In genomic region chr1:31155216-31155806, GRCh38 we compare ENCODE assay signal across 8 cellular contexts.
A peak's percentile ranks its signal among the peaks of the same experiment; 100 is the strongest.
DNase-seq lines count a peak whose midpoint lies in the region; ATAC-seq and TF ChIP-seq lines count a peak whose summit lies in the region.

No MANE protein-coding gene starts in this region.

- peak; percentile 64 for ATAC-seq in GM21786 (IDR thresholded peaks at IDR 0.05; ENCODE audit: unreplicated experiment)
- ATAC-seq in GM18519 (IDR thresholded peaks at IDR 0.05; ENCODE audit: low FRiP score, unreplicated experiment), result no peak

- H3K27ac ChIP-seq in caudate nucleus (ENCODE audit: low read depth, low read length), result no peak overlapping the region

- DNase-seq in DMS79 (lab: John Stamatoyannopoulos, UW) (peak; percentile 74), NCI-H1105 treated with DMSO at 0.1 percent for 48 hours (lab: John Stamatoyannopoulos, UW) (peak; percentile 46), caudate nucleus (lab: John Stamatoyannopoulos, UW) (peak in 38 of 61 donors; percentile 3 to 78 (median 24)), kidney tubule cell (ENCODE audit: low spot score) (peak; percentile 77)
- peak; percentile 78 for DNase-seq in stimulated activated CD4-positive, alpha-beta T cell treated with anti-CD3 and anti-CD28 coated beads, Interleukin-1b, Interleukin-23, amount 100 ng/mL, for 48 hours

- peak overlapping the region; percentile 73 for H3K4me3 ChIP-seq in WI38 (ENCODE audit: low read depth, low read length)

- peak; percentile 17; the same call in 1 of the 2 replicates for TF ChIP-seq CTCF in WI38 (IDR thresholded peaks at IDR 0.05; ENCODE audit: low read depth, low read length)

Comparison
In these comparisons a context has a peak if more than half of its experiments do, and no peak if none do; other contexts are left out.
1. DNase-seq: peak in every context shown above with its lines; median percentile 78 in stimulated activated CD4-positive, alpha-beta T cell treated with anti-CD3 and anti-CD28 coated beads, Interleukin-1b, Interleukin-23, amount 100 ng/mL, for 48 hours; 77 in kidney tubule cell; 74 in DMS79; 46 in NCI-H1105 treated with DMSO at 0.1 percent for 48 hours; 24 in caudate nucleus.